In the genomic region with DNA sequence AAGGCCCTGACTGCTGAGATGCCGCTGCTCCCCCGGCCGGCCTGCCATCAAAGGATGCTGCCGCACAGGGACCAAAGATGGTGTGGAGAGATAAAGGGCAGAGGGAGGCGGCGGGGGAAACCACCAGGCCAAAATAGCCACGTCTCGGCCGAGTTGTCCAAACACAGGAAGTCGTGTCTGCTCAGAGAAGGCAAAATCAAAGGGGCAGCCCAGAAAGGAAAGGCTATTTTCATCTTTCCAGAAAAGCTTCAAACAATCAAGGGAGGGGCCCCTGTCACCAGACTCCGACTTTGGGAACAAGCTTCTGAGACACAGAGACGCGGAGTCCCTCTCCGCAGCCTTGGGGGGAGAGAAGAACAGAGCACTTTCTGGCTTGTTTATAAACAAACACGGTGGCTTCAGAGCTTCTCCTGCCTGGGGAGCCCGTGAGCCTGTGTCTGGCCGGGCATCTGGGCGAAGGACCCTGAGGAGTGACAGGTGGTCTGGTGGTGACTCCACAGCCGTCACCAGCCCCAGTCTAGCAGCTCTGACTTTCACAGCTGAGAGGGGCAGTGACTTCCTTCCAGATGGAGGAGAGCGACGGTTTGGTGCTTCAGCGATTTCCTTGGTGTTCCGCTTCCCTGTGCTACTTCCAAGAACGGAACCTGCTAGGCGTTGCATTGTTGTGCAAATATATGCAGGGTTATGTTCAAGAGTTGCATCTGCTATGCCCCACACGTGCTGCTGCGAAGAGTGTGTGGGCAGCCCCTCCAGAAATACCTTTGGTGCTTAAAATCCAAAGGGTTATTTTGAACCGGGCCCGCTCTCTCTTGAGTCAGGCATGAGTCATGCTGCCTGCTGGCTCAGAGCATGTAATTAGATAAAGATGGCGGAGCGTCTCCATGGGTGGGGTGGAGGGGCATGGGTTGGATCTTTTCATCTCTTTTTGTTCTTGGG, we compare ENCODE assay signal across 1 cellular context.
TF ChIP-seq lines count a peak whose summit lies in the region.

No MANE protein-coding gene starts in this region.

TF ChIP-seq in K562, 482 proteins besides CTCF, POLR2A, EP300 and RAD21 (continued from another document):
- TF ChIP-seq, protein P1, sequence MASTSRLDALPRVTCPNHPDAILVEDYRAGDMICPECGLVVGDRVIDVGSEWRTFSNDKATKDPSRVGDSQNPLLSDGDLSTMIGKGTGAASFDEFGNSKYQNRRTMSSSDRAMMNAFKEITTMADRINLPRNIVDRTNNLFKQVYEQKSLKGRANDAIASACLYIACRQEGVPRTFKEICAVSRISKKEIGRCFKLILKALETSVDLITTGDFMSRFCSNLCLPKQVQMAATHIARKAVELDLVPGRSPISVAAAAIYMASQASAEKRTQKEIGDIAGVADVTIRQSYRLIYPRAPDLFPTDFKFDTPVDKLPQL (IDR thresholded peaks at IDR 0.05; ENCODE audit: extremely low read depth, insufficient read length) = no peak
- TF ChIP-seq ZNF785 (CRISPR knock-in tag; IDR thresholded peaks at IDR 0.05) (no peak), ADNP (tag; IDR thresholded peaks at IDR 0.05) (no peak), MYNN (IDR thresholded peaks at IDR 0.05) (no peak), MYNN (CRISPR knock-in tag; IDR thresholded peaks at IDR 0.05) (no peak), ILK (tag; IDR thresholded peaks at IDR 0.05; ENCODE audit: borderline replicate concordance, low read depth) (no peak), ZNF224 (CRISPR knock-in tag; IDR thresholded peaks at IDR 0.05) (no peak), FOXM1 (IDR thresholded peaks at IDR 0.05; ENCODE audit: low read depth) (no peak), FOXM1 (CRISPR knock-in tag; IDR thresholded peaks at IDR 0.05; ENCODE audit: low read depth) (no peak), CTBP1 (IDR thresholded peaks at IDR 0.05; ENCODE audit: borderline replicate concordance) (peak; percentile 76; the same call in 1 of the 2 replicates), SMAD1 (IDR thresholded peaks at IDR 0.05; ENCODE audit: low read depth, low read length, partially characterized antibody) (no peak)
- TF ChIP-seq, protein P2, sequence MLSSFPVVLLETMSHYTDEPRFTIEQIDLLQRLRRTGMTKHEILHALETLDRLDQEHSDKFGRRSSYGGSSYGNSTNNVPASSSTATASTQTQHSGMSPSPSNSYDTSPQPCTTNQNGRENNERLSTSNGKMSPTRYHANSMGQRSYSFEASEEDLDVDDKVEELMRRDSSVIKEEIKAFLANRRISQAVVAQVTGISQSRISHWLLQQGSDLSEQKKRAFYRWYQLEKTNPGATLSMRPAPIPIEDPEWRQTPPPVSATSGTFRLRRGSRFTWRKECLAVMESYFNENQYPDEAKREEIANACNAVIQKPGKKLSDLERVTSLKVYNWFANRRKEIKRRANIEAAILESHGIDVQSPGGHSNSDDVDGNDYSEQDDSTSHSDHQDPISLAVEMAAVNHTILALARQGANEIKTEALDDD (IDR thresholded peaks at IDR 0.05) = no peak
- TF ChIP-seq, protein P3, sequence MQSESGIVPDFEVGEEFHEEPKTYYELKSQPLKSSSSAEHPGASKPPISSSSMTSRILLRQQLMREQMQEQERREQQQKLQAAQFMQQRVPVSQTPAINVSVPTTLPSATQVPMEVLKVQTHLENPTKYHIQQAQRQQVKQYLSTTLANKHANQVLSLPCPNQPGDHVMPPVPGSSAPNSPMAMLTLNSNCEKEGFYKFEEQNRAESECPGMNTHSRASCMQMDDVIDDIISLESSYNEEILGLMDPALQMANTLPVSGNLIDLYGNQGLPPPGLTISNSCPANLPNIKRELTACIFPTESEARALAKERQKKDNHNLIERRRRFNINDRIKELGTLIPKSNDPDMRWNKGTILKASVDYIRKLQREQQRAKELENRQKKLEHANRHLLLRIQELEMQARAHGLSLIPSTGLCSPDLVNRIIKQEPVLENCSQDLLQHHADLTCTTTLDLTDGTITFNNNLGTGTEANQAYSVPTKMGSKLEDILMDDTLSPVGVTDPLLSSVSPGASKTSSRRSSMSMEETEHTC (IDR thresholded peaks at IDR 0.05) = no peak
- TF ChIP-seq, protein P4, sequence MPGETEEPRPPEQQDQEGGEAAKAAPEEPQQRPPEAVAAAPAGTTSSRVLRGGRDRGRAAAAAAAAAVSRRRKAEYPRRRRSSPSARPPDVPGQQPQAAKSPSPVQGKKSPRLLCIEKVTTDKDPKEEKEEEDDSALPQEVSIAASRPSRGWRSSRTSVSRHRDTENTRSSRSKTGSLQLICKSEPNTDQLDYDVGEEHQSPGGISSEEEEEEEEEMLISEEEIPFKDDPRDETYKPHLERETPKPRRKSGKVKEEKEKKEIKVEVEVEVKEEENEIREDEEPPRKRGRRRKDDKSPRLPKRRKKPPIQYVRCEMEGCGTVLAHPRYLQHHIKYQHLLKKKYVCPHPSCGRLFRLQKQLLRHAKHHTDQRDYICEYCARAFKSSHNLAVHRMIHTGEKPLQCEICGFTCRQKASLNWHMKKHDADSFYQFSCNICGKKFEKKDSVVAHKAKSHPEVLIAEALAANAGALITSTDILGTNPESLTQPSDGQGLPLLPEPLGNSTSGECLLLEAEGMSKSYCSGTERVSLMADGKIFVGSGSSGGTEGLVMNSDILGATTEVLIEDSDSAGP (CRISPR knock-in tag; IDR thresholded peaks at IDR 0.05) = no peak
- TF ChIP-seq, protein P5, sequence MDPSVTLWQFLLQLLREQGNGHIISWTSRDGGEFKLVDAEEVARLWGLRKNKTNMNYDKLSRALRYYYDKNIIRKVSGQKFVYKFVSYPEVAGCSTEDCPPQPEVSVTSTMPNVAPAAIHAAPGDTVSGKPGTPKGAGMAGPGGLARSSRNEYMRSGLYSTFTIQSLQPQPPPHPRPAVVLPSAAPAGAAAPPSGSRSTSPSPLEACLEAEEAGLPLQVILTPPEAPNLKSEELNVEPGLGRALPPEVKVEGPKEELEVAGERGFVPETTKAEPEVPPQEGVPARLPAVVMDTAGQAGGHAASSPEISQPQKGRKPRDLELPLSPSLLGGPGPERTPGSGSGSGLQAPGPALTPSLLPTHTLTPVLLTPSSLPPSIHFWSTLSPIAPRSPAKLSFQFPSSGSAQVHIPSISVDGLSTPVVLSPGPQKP (CRISPR knock-in tag; IDR thresholded peaks at IDR 0.05) = no peak
